ENCODE assay signal across 28 cellular contexts in genomic region chr3:193769437-193769836, GRCh38.
"Had no signal": no experiment of that assay in that cellular context is flagged by ENCODE, and none has a peak within 500 bp of the region (broad histone marks: within the 10 kb centered on the region; RNA-seq: fewer than 3 reads in every experiment).

No MANE protein-coding gene starts in this region.

- ATAC-seq: natural killer cell; right cardiac atrium; sciatic nerve; stimulated activated naive B cell treated with anti-CD40 and anti-IgM and Interleukin-4, amounts not matched to agents 10 μg/mL and 1 μg/mL and 100 μg/mL, for 72 hours had no signal

- H3K27ac ChIP-seq: left ventricle myocardium inferior, neural progenitor cell, neutrophil, ovary, skin epidermis, tibial nerve, uterus had no signal

- DNase-seq: hypothalamus; immature natural killer cell; kidney; left ventricle myocardium inferior; mesendoderm; naive B cell; natural killer cell; nephron progenitor cell; occipital lobe; ovary; retina; right cardiac atrium; stimulated activated CD4-positive, alpha-beta T cell treated with anti-CD3 and anti-CD28 coated beads, Interleukin-12 subunit alpha, Interleukin-12 subunit beta, amount 100 ng/mL, for 4 hours; stimulated activated CD4-positive, alpha-beta T cell treated with anti-CD3 and anti-CD28 coated beads, Interleukin-15, amount 100 ng/mL, for 24 hours; stimulated activated CD4-positive, alpha-beta T cell treated with anti-CD3 and anti-CD28 coated beads, Interleukin-2, amount 100 ng/mL, for 24 hours; stimulated activated CD4-positive, alpha-beta T cell treated with anti-CD3 and anti-CD28 coated beads, Interleukin-4, amount 100 ng/mL, for 1 hour; stimulated activated naive B cell treated with anti-CD40 and anti-IgM and Interleukin-4, amounts not matched to agents 10 μg/mL and 1 μg/mL and 100 μg/mL, for 72 hours; substantia nigra; uterus had no signal

- H3K27ac Mint-ChIP-seq: immature natural killer cell; mesothelial cell of epicardium; naive B cell; natural killer cell; nephron progenitor cell; neural progenitor cell; stimulated activated naive B cell treated with anti-CD40 and anti-IgM and Interleukin-4, amounts not matched to agents 10 μg/mL and 1 μg/mL and 100 μg/mL, for 72 hours; stimulated activated naive CD8-positive, alpha-beta T cell treated with anti-CD3 and anti-CD28 coated beads, Interleukin-15, Interleukin-2, amounts not matched to agents 100 ng/mL and 50 ng/mL, for 24 hours had no signal

- H3K9me3 ChIP-seq: left ventricle myocardium inferior, neutrophil, ovary, tibial nerve, uterus had no signal

- H3K4me3 Mint-ChIP-seq: immature natural killer cell; mesothelial cell of epicardium; naive B cell; natural killer cell; nephron progenitor cell; neural progenitor cell; stimulated activated naive B cell treated with anti-CD40 and anti-IgM and Interleukin-4, amounts not matched to agents 10 μg/mL and 1 μg/mL and 100 μg/mL, for 72 hours; stimulated activated naive CD8-positive, alpha-beta T cell treated with anti-CD3 and anti-CD28 coated beads, Interleukin-15, Interleukin-2, amounts not matched to agents 100 ng/mL and 50 ng/mL, for 24 hours had no signal

- H3K9me3 Mint-ChIP-seq: naive B cell; natural killer cell; stimulated activated naive B cell treated with anti-CD40 and anti-IgM and Interleukin-4, amounts not matched to agents 10 μg/mL and 1 μg/mL and 100 μg/mL, for 72 hours; stimulated activated naive CD8-positive, alpha-beta T cell treated with anti-CD3 and anti-CD28 coated beads, Interleukin-15, Interleukin-2, amounts not matched to agents 100 ng/mL and 50 ng/mL, for 24 hours had no signal

- H3K4me1 ChIP-seq: left ventricle myocardium inferior, tibial nerve, uterus had no signal

- H3K4me3 ChIP-seq: left ventricle myocardium inferior, lung, neural progenitor cell, ovary, skin epidermis, tibial nerve, uterus had no signal

- H3K36me3 Mint-ChIP-seq: immature natural killer cell; mesothelial cell of epicardium; naive B cell; natural killer cell; neural progenitor cell; stimulated activated naive B cell treated with anti-CD40 and anti-IgM and Interleukin-4, amounts not matched to agents 10 μg/mL and 1 μg/mL and 100 μg/mL, for 72 hours; type B pancreatic cell had no signal

- H3K27me3 ChIP-seq: ovary, tibial nerve, uterus had no signal

- H3K4me1 Mint-ChIP-seq: immature natural killer cell; naive B cell; natural killer cell; stimulated activated naive B cell treated with anti-CD40 and anti-IgM and Interleukin-4, amounts not matched to agents 10 μg/mL and 1 μg/mL and 100 μg/mL, for 72 hours had no signal

- H3K36me3 ChIP-seq: left ventricle myocardium inferior, neural progenitor cell, neutrophil, ovary, tibial nerve, uterus had no signal
